ENCODE assay signal across 18 cellular contexts in the genomic region with DNA sequence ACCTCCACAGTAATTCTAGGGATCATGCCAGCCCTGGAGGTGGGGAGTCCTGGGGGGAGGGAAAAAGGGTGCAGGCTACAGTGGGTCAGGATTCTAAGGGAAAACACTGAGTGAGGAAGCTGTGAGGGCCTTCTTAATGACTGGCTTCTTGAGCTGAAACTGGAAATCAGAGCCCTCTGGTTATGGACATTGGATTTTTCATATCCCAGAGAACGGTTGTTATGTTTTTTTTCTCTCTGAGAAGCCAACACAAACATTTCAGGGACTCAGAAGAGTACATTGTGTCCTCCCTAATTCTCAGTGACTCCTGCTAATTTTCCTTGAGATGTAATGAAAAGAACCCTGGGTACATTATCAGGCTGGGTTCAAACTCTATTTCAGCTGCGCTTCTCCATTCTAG.
DNase-seq lines count a peak whose midpoint lies in the region; ATAC-seq and TF ChIP-seq lines count a peak whose summit lies in the region.
"Had no signal": no experiment of that assay in that cellular context is flagged by ENCODE, and none has a peak within 500 bp of the region (broad histone marks: within the 10 kb centered on the region; RNA-seq: fewer than 3 reads in every experiment).

No MANE protein-coding gene starts in this region.

- no peaks in the 10 kb centered on the region for H3K27me3 ChIP-seq in SJCRH30
- no peaks in the 10 kb centered on the region for H3K27me3 ChIP-seq in prostate gland (replicated peaks; ENCODE audit: insufficient read depth)
- H3K27me3 ChIP-seq: esophagus squamous epithelium, vagina had no signal

- H3K27ac ChIP-seq in SJCRH30 (peak overlapping the region; percentile 75), prostate gland (peak overlapping the region; percentile 49 to 66)
- H3K27ac ChIP-seq: esophagus squamous epithelium, lower lobe of right lung, parathyroid adenoma, vagina had no signal

- peaks cover 7% of the 10 kb centered on the region for H3K9me3 Mint-ChIP-seq in Calu3 (ENCODE audit: low read depth, unreplicated experiment)
- H3K9me3 Mint-ChIP-seq in activated naive CD4-positive, alpha-beta T cell treated with anti-CD3 and anti-CD28 coated beads, Interleukin-2, amount 50 U/mL, for 72 hours, result peaks cover 7 to 8% of the 10 kb centered on the region in 2 donors
- H3K9me3 Mint-ChIP-seq: activated CD4-positive, alpha-beta T cell treated with anti-CD3 and anti-CD28 coated beads, Interleukin-2, amount 10 ng/mL, durations not matched to agents 24 days and 14 days; activated T-helper 2 cell treated with anti-CD3 and anti-CD28 coated beads, Interferon-gamma antibody, Interleukin-2, Interleukin-4, amounts not matched to agents 10 μg/mL and 5 μg/mL and 100 μg/mL, durations not matched to agents 14 hours and 24 hours and 36 hours had no signal

- H3K9me3 ChIP-seq in SJCRH30 (replicated peaks), result no peaks in the 10 kb centered on the region
- no peaks in the 10 kb centered on the region for H3K9me3 ChIP-seq in prostate gland
- H3K9me3 ChIP-seq: esophagus squamous epithelium, lower lobe of right lung, vagina had no signal

- H3K4me1 ChIP-seq in SJCRH30, result peaks cover 23% of the 10 kb centered on the region
- H3K4me1 ChIP-seq in prostate gland (replicated peaks), result no peaks in the 10 kb centered on the region
- H3K4me1 ChIP-seq: lower lobe of right lung, parathyroid adenoma, vagina had no signal

- WGBS in prostate gland, result 44% methylated on average over 2 of the region's 2 CpGs

- peak; percentile 23 to 64 for ATAC-seq in left cardiac atrium
- ATAC-seq in activated naive CD4-positive, alpha-beta T cell treated with anti-CD3 and anti-CD28 coated beads, Interleukin-2, amount 50 U/mL, for 72 hours, result no peak
- ATAC-seq in HG02973 (IDR thresholded peaks at IDR 0.05; ENCODE audit: unreplicated experiment), result no peak

- CTCF ChIA-PET in Calu3 (lab: Charles Lee), result interaction anchor here (2.9 kb wide), 1 partner anchor 10 kb away, joined by 24 read pairs; no protein-coding TSS in a partner anchor

- peaks cover 5% of the 10 kb centered on the region for H3K36me3 Mint-ChIP-seq in Calu3 (ENCODE audit: insufficient read depth, unreplicated experiment)
- peaks cover 0 to 6% of the 10 kb centered on the region in 2 donors for H3K36me3 Mint-ChIP-seq in activated naive CD4-positive, alpha-beta T cell treated with anti-CD3 and anti-CD28 coated beads, Interleukin-2, amount 50 U/mL, for 72 hours

- TF ChIP-seq POLR2A in prostate gland (IDR thresholded peaks at IDR 0.05), result no peak

- TF ChIP-seq CTCF in Calu3 (IDR thresholded peaks at IDR 0.05; ENCODE audit: unreplicated experiment) (no peak), prostate gland (IDR thresholded peaks at IDR 0.05) (no peak)

- H3K27me3 Mint-ChIP-seq in Calu3 (ENCODE audit: unreplicated experiment), result no peaks in the 10 kb centered on the region
- H3K27me3 Mint-ChIP-seq: activated CD4-positive, alpha-beta T cell treated with anti-CD3 and anti-CD28 coated beads, Interleukin-2, amount 10 ng/mL, durations not matched to agents 24 days and 14 days had no signal

- no TSS peak for BruUV-seq in Calu3 (replicated peaks; lab: Mats Ljungman, UMichigan)

- no peak overlapping the region for H3K4me3 Mint-ChIP-seq in Calu3 (ENCODE audit: low read depth, unreplicated experiment)
- H3K4me3 Mint-ChIP-seq: activated CD4-positive, alpha-beta T cell treated with anti-CD3 and anti-CD28 coated beads, Interleukin-2, amount 10 ng/mL, durations not matched to agents 24 days and 14 days had no signal

- H3K36me3 ChIP-seq in SJCRH30, result no peaks in the 10 kb centered on the region
- H3K36me3 ChIP-seq in prostate gland, result no peaks in the 10 kb centered on the region
- H3K36me3 ChIP-seq: esophagus squamous epithelium, lower lobe of right lung, vagina had no signal

- H3K4me3 ChIP-seq in SJCRH30 (no peak overlapping the region), prostate gland (no peak overlapping the region)
- H3K4me3 ChIP-seq: esophagus squamous epithelium, GM12878, lower lobe of right lung, vagina had no signal

- peaks cover 50% of the 10 kb centered on the region for H3K4me1 Mint-ChIP-seq in Calu3 (ENCODE audit: low read depth, unreplicated experiment)
- H3K4me1 Mint-ChIP-seq: activated CD4-positive, alpha-beta T cell treated with anti-CD3 and anti-CD28 coated beads, Interleukin-2, amount 10 ng/mL, durations not matched to agents 24 days and 14 days had no signal

- intact Hi-C loops in Calu3 (cut with micrococcal nuclease; ENCODE audit: unreplicated experiment) (loop anchor here (1.0 to 5.0 kb wide), 2 partner anchors 11 to 103 kb away; no protein-coding TSS in a partner anchor), left cardiac atrium (cut with DNase I) (no loop called here), prostate gland (cut with DNase I) (no loop called here)

- DNase-seq in Calu3 (no peak), SJCRH30 (no peak), left cardiac atrium (no peak), prostate gland (ENCODE audit: low spot score) (no peak), NCI-H82 treated with DMSO at 0.1 percent for 48 hours (lab: John Stamatoyannopoulos, UW; ENCODE audit: unreplicated experiment) (no peak), T-helper 2 cell (no peak)
- no peak for DNase-seq in activated naive CD4-positive, alpha-beta T cell treated with anti-CD3 and anti-CD28 coated beads, Interleukin-2, amount 50 U/mL, for 72 hours (ENCODE audit: low spot score in 2 of 2)
- DNase-seq: activated CD4-positive, alpha-beta T cell treated with anti-CD3 and anti-CD28 coated beads, Interleukin-2, amount 10 ng/mL, durations not matched to agents 24 days and 14 days; esophagus squamous epithelium; GF-D8; NCI-H1694 treated with DMSO at 0.1 percent for 48 hours; stimulated activated CD4-positive, alpha-beta T cell treated with anti-CD3 and anti-CD28 coated beads, Interleukin-4, amount 100 ng/mL, for 4 hours had no signal

- peak overlapping the region; percentile 71 for H3K27ac Mint-ChIP-seq in Calu3 (ENCODE audit: unreplicated experiment)
- H3K27ac Mint-ChIP-seq in activated naive CD4-positive, alpha-beta T cell treated with anti-CD3 and anti-CD28 coated beads, Interleukin-2, amount 50 U/mL, for 72 hours, result no peak overlapping the region
- H3K27ac Mint-ChIP-seq: activated CD4-positive, alpha-beta T cell treated with anti-CD3 and anti-CD28 coated beads, Interleukin-2, amount 10 ng/mL, durations not matched to agents 24 days and 14 days; activated T-helper 2 cell treated with anti-CD3 and anti-CD28 coated beads, Interferon-gamma antibody, Interleukin-2, Interleukin-4, amounts not matched to agents 10 μg/mL and 5 μg/mL and 100 μg/mL, durations not matched to agents 14 hours and 24 hours and 36 hours had no signal

Comparison
In these comparisons a context has a peak if more than half of its experiments do, and no peak if none do; other contexts are left out.
1. ATAC-seq: peak in left cardiac atrium (2 of 2); none in activated naive CD4-positive, alpha-beta T cell treated with anti-CD3 and anti-CD28 coated beads, Interleukin-2, amount 50 U/mL, for 72 hours (0 of 2) and HG02973 (single experiment).